29 cellular contexts compared by ENCODE assay signal in the genomic region with DNA sequence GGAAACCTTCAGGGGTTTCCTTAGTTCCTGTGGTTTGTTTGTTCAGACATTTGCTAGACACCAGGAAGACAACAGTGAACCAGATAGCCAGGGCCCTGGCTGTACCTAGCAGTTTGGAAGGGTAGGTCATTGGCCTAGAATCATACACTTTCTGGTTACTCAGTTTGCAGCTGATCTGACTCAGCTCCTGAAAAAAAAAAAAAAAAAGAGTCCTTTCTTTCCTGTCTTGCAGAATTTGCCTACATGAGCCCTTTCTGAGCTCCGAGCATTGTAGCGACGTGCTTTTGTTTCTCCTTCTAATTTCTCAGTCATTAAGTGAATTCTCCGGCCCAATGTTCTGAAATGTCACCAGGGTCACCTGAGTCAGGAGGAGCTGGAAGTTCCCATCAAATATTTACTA. TPM values are rescaled to one million over a fixed set of nuclear protein-coding genes. Genes with fewer than 3 reads are reported as not detected.
DNase-seq lines count a peak whose midpoint lies in the region; ATAC-seq, FAIRE-seq and TF ChIP-seq lines count a peak whose summit lies in the region.
"Had no signal": no experiment of that assay in that cellular context is flagged by ENCODE, and none has a peak within 500 bp of the region (broad histone marks: within the 10 kb centered on the region; RNA-seq: fewer than 3 reads in every experiment).

No MANE protein-coding gene starts in this region.

- CTCF ChIA-PET in CD4-positive, alpha-beta memory T cell (lab: Charles Lee; ENCODE audit: partially characterized antibody): interaction anchor here (0.6 to 10.4 kb wide), 3 partner anchors 60 to 679 kb away, joined by 4 to 110 read pairs (median 5); a partner anchor contains a TSS

- no peak overlapping the region for H3K4me3 ChIP-seq in CD4-positive, alpha-beta memory T cell (ENCODE audit: low read length in 2 of 2)
- H3K4me3 ChIP-seq: right atrium auricular region, tibial artery had no signal

- peak overlapping the region in 6 of 8 donors; percentile 17 to 46 (median 28) for H3K4me3 Mint-ChIP-seq in CD4-positive, alpha-beta memory T cell
- H3K4me3 Mint-ChIP-seq in brain (peak overlapping the region; percentile 43 to 82 (median 76)), nephron (peak overlapping the region; percentile 53 to 67 (median 63))
- H3K4me3 Mint-ChIP-seq: activated naive CD4-positive, alpha-beta T cell treated with anti-CD3 and anti-CD28 coated beads for 36 hours; activated T-cell treated with anti-CD3 and anti-CD28 coated beads, Interleukin-2, amount 50 U/mL, for 4 hours; dendritic cell treated with granulocyte-macrophage colony-stimulating factor and Interleukin-4, amounts not matched to agents 40 ng/mL and 50 ng/mL, for 4 days; memory B cell had no signal

- H3K27me3 Mint-ChIP-seq in CD4-positive, alpha-beta memory T cell: peaks cover 40 to 47% of the 10 kb centered on the region in 2 donors
- H3K27me3 Mint-ChIP-seq in brain (peaks cover 72% of the 10 kb centered on the region), nephron (ENCODE audit: low read depth) (peaks cover 84% of the 10 kb centered on the region)

- H3K27me3 ChIP-seq in CD4-positive, alpha-beta memory T cell (ENCODE audit: insufficient read depth, low read length): peaks cover 33% of the 10 kb centered on the region

- DNase-seq in CD4-positive, alpha-beta memory T cell: no peak
- DNase-seq in H54 (ENCODE audit: insufficient read length, low spot score): peak; percentile 44
- no peak for DNase-seq in stimulated activated naive CD8-positive, alpha-beta T cell treated with anti-CD3 and anti-CD28 coated beads, Interleukin-15, Interleukin-2, amounts not matched to agents 100 U/mL and 50 U/mL, for 24 hours
- DNase-seq in SKM-1 (lab: John Stamatoyannopoulos, UW; ENCODE audit: unreplicated experiment): no peak
- DNase-seq: activated CD4-positive, alpha-beta T cell treated with anti-CD3 and anti-CD28 coated beads for 4 hours; activated naive CD4-positive, alpha-beta T cell treated with anti-CD3 and anti-CD28 coated beads for 36 hours; activated T-cell treated with anti-CD3 and anti-CD28 coated beads, Interleukin-2, amount 50 U/mL, for 4 hours; aorta; GDM1; glutamatergic neuron; left colon; NCI-H2171; NCI-H510A treated with DMSO at 0.1 percent for 48 hours; SHP77 treated with DMSO at 0.1 percent for 48 hours; stimulated activated CD4-positive, alpha-beta T cell treated with anti-CD3 and anti-CD28 coated beads, Interleukin-4, amount 100 ng/mL, for 4 hours; stimulated activated naive CD4-positive, alpha-beta T cell; SW 1271; tibial artery had no signal

- no peak for TF ChIP-seq CTCF in brain (conservative IDR thresholded peaks at IDR 0.05)
- no peak for TF ChIP-seq CTCF in nephron (IDR thresholded peaks at IDR 0.05; ENCODE audit: unreplicated experiment in 3 of 3)

- no peak overlapping the region for H3K27ac ChIP-seq in CD4-positive, alpha-beta memory T cell (ENCODE audit: low read depth, low read length)
- H3K27ac ChIP-seq: KMS-11, right atrium auricular region, tibial artery had no signal

- FAIRE-seq in H54 (lab: Jason Lieb, UNC): no peak
- FAIRE-seq: endometrium, GM18507, TTC549 had no signal

- H3K4me1 ChIP-seq in CD4-positive, alpha-beta memory T cell (ENCODE audit: insufficient read depth, low read length): peaks cover 8% of the 10 kb centered on the region

- no peak for TF ChIP-seq POLR2A in H54 (IDR thresholded peaks at IDR 0.05; ENCODE audit: low read depth, low read length)

- intact Hi-C loops in CD4-positive, alpha-beta memory T cell (cut with micrococcal nuclease): no loop called here

- H3K9me3 Mint-ChIP-seq in CD4-positive, alpha-beta memory T cell: peaks cover 0 to 1% (median 0%) of the 10 kb centered on the region in 8 donors
- peaks cover 0 to 17% (median 0%) of the 10 kb centered on the region in 5 experiments for H3K9me3 Mint-ChIP-seq in brain
- H3K9me3 Mint-ChIP-seq in nephron: no peaks in the 10 kb centered on the region
- H3K9me3 Mint-ChIP-seq: activated naive CD4-positive, alpha-beta T cell treated with anti-CD3 and anti-CD28 coated beads for 36 hours; activated T-cell treated with anti-CD3 and anti-CD28 coated beads, Interleukin-2, amount 50 U/mL, for 4 hours; dendritic cell treated with granulocyte-macrophage colony-stimulating factor and Interleukin-4, amounts not matched to agents 40 ng/mL and 50 ng/mL, for 4 days; memory B cell had no signal

- POLR2A ChIA-PET in CD4-positive, alpha-beta memory T cell (lab: Charles Lee; ENCODE audit: partially characterized antibody): no interaction called here

- peaks cover 3 to 18% (median 10%) of the 10 kb centered on the region in 4 donors for H3K4me1 Mint-ChIP-seq in CD4-positive, alpha-beta memory T cell
- H3K4me1 Mint-ChIP-seq in brain: peaks cover 31% of the 10 kb centered on the region
- peaks cover 9% of the 10 kb centered on the region for H3K4me1 Mint-ChIP-seq in nephron

- H3K9me3 ChIP-seq in CD4-positive, alpha-beta memory T cell (ENCODE audit: control insufficient read depth in 1 of 2, low read length in 2 of 2): no peaks in the 10 kb centered on the region
- H3K9me3 ChIP-seq: right atrium auricular region, tibial artery had no signal

- H3K36me3 Mint-ChIP-seq in CD4-positive, alpha-beta memory T cell: no peaks in the 10 kb centered on the region
- H3K36me3 Mint-ChIP-seq in brain: no peaks in the 10 kb centered on the region
- no peaks in the 10 kb centered on the region for H3K36me3 Mint-ChIP-seq in nephron (ENCODE audit: low read depth)
- H3K36me3 Mint-ChIP-seq: memory B cell had no signal

- ATAC-seq in HG03460 (IDR thresholded peaks at IDR 0.05; ENCODE audit: unreplicated experiment): no peak
- no peak for ATAC-seq in stimulated activated naive CD8-positive, alpha-beta T cell treated with anti-CD3 and anti-CD28 coated beads, Interleukin-15, Interleukin-2, amounts not matched to agents 100 U/mL and 50 U/mL, for 24 hours
- no peak for ATAC-seq in GM21576 (IDR thresholded peaks at IDR 0.05; ENCODE audit: unreplicated experiment)
- ATAC-seq: activated T-cell treated with anti-CD3 and anti-CD28 coated beads, Interleukin-2, amount 50 U/mL, for 4 hours; left colon had no signal

- no peak overlapping the region for H3K27ac Mint-ChIP-seq in CD4-positive, alpha-beta memory T cell
- H3K27ac Mint-ChIP-seq in brain (peak overlapping the region in 1 of 5 experiments; percentile 75), nephron (no peak overlapping the region)
- H3K27ac Mint-ChIP-seq: activated naive CD4-positive, alpha-beta T cell treated with anti-CD3 and anti-CD28 coated beads for 36 hours; dendritic cell treated with granulocyte-macrophage colony-stimulating factor and Interleukin-4, amounts not matched to agents 40 ng/mL and 50 ng/mL, for 4 days; memory B cell had no signal

- no peaks in the 10 kb centered on the region for H3K36me3 ChIP-seq in CD4-positive, alpha-beta memory T cell (ENCODE audit: insufficient read depth, low read length)
- H3K36me3 ChIP-seq: right atrium auricular region, tibial artery had no signal

RNA-seq across cellular contexts. Expression of a gene that starts 2.4 kb away (rescaled TPM):
- not detected for total RNA-seq in CD4-positive, alpha-beta memory T cell
- polyA plus RNA-seq in CD4-positive, alpha-beta memory T cell: not detected
- 103 TPM for polyA plus RNA-seq in brain (ENCODE audit: insufficient read depth, low read depth, low replicate concordance)
- total RNA-seq: activated naive CD4-positive, alpha-beta T cell treated with anti-CD3 and anti-CD28 coated beads for 36 hours had no signal

RNA-seq across cellular contexts. Expression of a gene that starts 44.1 kb away (rescaled TPM):
- total RNA-seq in CD4-positive, alpha-beta memory T cell: 10 to 100 TPM; 75.1 to 88.9 TPM
- polyA plus RNA-seq in CD4-positive, alpha-beta memory T cell: 10 to 100 TPM; 38.9 to 61.4 TPM
- 56.5 TPM for polyA plus RNA-seq in brain (ENCODE audit: insufficient read depth, low read depth, low replicate concordance)

Comparison
In these comparisons a context has a peak if more than half of its experiments do, and no peak if none do; other contexts are left out.
1. RNA of a gene that starts 2.4 kb away (polyA plus RNA-seq): 103 TPM in brain (single experiment); not detected in CD4-positive, alpha-beta memory T cell; every median in the first group is over 100 times any median in the second.
2. Peak in every context shown above with its lines, with median percentiles within 50 percentile points of each other: H3K4me3 Mint-ChIP-seq.